Comparison of ENCODE assay signal across 1 cellular context in the genomic region with DNA sequence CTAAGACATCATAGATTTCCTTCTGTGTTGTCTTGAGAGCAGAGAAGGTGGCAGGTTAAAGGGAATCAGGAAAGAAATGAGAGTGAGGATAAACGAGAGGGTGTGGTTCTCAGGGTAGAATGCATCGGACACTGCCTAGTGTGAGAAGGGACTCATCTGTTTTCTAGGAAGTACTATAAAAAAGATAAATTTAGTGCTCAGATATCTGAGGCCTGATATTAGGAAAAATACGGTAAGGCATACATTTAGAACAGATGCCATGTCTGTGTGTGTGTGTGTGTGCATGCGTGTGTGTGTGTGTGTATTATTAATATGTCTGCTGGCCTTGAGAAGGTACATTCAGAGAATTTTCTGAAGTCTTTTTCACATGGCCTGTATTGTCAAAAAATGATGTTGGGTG.
TF ChIP-seq lines count a peak whose summit lies in the region.

No MANE protein-coding gene starts in this region.

TF ChIP-seq in WTC11, 78 proteins besides CTCF, POLR2A, EP300 and RAD21 (continued from another document):
- TF ChIP-seq, protein P1, sequence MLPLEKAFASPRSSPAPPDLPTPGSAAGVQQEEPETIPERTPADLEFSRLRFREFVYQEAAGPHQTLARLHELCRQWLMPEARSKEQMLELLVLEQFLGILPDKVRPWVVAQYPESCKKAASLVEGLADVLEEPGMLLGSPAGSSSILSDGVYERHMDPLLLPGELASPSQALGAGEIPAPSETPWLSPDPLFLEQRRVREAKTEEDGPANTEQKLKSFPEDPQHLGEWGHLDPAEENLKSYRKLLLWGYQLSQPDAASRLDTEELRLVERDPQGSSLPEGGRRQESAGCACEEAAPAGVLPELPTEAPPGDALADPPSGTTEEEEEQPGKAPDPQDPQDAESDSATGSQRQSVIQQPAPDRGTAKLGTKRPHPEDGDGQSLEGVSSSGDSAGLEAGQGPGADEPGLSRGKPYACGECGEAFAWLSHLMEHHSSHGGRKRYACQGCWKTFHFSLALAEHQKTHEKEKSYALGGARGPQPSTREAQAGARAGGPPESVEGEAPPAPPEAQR (CRISPR knock-in tag; IDR thresholded peaks at IDR 0.05): no peak
- TF ChIP-seq, protein P2, sequence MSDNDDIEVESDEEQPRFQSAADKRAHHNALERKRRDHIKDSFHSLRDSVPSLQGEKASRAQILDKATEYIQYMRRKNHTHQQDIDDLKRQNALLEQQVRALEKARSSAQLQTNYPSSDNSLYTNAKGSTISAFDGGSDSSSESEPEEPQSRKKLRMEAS (CRISPR knock-in tag; IDR thresholded peaks at IDR 0.05): no peak
TF ChIP-seq in WTC11: peak in this region for 0.
